In the genomic region with DNA sequence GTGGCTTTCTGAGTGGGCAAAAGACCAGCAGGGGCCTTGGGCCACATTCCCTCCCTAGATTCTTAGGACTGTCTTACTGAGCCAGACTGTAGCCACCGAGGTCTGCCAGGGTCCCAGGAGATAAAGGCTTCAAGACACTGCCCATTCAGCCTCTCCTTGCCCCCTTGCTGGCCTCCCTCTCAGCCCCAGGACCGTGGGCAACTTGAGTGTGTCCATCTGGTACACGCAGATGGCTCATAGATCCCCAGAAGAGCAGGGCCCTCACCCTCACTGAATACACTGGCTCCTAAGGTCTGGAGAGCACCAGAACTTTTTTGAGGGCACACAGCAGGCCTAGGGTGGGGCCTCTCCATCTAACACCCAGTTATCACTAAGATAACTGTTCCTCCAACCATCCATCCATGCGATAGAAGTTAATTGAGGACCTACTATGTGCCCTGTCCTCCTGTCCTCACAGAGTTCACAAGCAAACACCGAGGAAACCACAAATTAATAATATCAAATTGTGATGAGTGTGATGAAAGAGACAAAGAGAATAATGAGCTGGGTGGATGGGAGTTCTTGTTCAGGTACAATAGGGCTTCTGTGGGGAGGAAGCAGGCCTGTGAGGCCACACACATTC, we compare ENCODE assay signal across 14 cellular contexts. TPM values are rescaled to one million over a fixed set of nuclear protein-coding genes. Genes with fewer than 3 reads are reported as not detected.
DNase-seq lines count a peak whose midpoint lies in the region; ATAC-seq and TF ChIP-seq lines count a peak whose summit lies in the region.
"Had no signal": no experiment of that assay in that cellular context is flagged by ENCODE, and none has a peak within 500 bp of the region (broad histone marks: within the 10 kb centered on the region; RNA-seq: fewer than 3 reads in every experiment).

No MANE protein-coding gene starts in this region.

- no peak overlapping the region for H3K4me3 ChIP-seq in Caco-2 (ENCODE audit: low read depth, low read length)
- H3K4me3 ChIP-seq in ascending aorta = no peak overlapping the region
- no peak overlapping the region for H3K4me3 ChIP-seq in lower lobe of right lung
- H3K4me3 ChIP-seq in endodermal cell (ENCODE audit: low read length) = no peak overlapping the region
- no peak overlapping the region for H3K4me3 ChIP-seq in body of pancreas

- H3K27ac ChIP-seq in ascending aorta (peak overlapping the region; percentile 98 to 99), lower lobe of right lung (peak overlapping the region; percentile 70), endodermal cell (ENCODE audit: low read depth, low read length) (no peak overlapping the region), body of pancreas (peak overlapping the region in 1 of 4 donors; percentile 39)

- ATAC-seq in lower lobe of right lung (no peak), body of pancreas (no peak), GM21360 (IDR thresholded peaks at IDR 0.05; ENCODE audit: unreplicated experiment) (no peak), HG03378 (IDR thresholded peaks at IDR 0.05; ENCODE audit: unreplicated experiment) (no peak)
- ATAC-seq in stimulated activated naive B cell treated with anti-CD40 and anti-IgM and Interleukin-4, amounts not matched to agents 10 μg/mL and 1 μg/mL and 100 μg/mL, for 72 hours (replicated peaks) = no peak

- H3K4me1 ChIP-seq in Caco-2 (peaks cover 46% of the 10 kb centered on the region), ascending aorta (peaks cover 28 to 61% of the 10 kb centered on the region in 2 donors), lower lobe of right lung (peaks cover 35% of the 10 kb centered on the region), endodermal cell (ENCODE audit: control insufficient read depth, insufficient read depth, low read length) (no peaks in the 10 kb centered on the region), body of pancreas (no peaks in the 10 kb centered on the region)

- DNase-seq in Caco-2 = no peak
- no peak for DNase-seq in ascending aorta (ENCODE audit: low spot score in 2 of 2)
- no peak for DNase-seq in lower lobe of right lung
- no peak for DNase-seq in stimulated activated naive B cell treated with anti-CD40 and anti-IgM and Interleukin-4, amounts not matched to agents 10 μg/mL and 1 μg/mL and 100 μg/mL, for 72 hours
- DNase-seq in endodermal cell = no peak
- DNase-seq in body of pancreas = no peak
- DNase-seq: activated CD4-positive, alpha-beta memory T cell treated with anti-CD3 and anti-CD28 coated beads for 36 hours; activated effector memory CD4-positive, alpha-beta T cell treated with Interleukin-2 at 50 U/mL for 16 hours; natural killer cell; NCI-H1105; stimulated activated CD4-positive, alpha-beta T cell treated with anti-CD3 and anti-CD28 coated beads, Interleukin-15, amount 100 ng/mL, for 24 hours had no signal

- H3K9me3 ChIP-seq in Caco-2 = no peaks in the 10 kb centered on the region
- no peaks in the 10 kb centered on the region for H3K9me3 ChIP-seq in ascending aorta
- no peaks in the 10 kb centered on the region for H3K9me3 ChIP-seq in lower lobe of right lung
- H3K9me3 ChIP-seq in endodermal cell (ENCODE audit: control insufficient read depth, low read length) = no peaks in the 10 kb centered on the region
- no peaks in the 10 kb centered on the region for H3K9me3 ChIP-seq in body of pancreas

- TF ChIP-seq CTCF in Caco-2 (IDR thresholded peaks at IDR 0.05; ENCODE audit: insufficient read depth in 1 of 2, low read depth in 1 of 2, low read length in 1 of 2, severe bottlenecking in 1 of 2, unreplicated experiment in 1 of 2) (no peak), ascending aorta (IDR thresholded peaks at IDR 0.05) (no peak), lower lobe of right lung (IDR thresholded peaks at IDR 0.05) (no peak), endodermal cell (conservative IDR thresholded peaks at IDR 0.05) (no peak), body of pancreas (IDR thresholded peaks at IDR 0.05) (no peak)

- intact Hi-C loops in Caco-2 (cut with micrococcal nuclease; ENCODE audit: unreplicated experiment) (loop anchor here (1.0 to 2.0 kb wide), 6 partner anchors 15 to 190 kb away; no protein-coding TSS in a partner anchor), ascending aorta (cut with DNase I) (loop anchor here (1.0 to 2.0 kb wide), 4 partner anchors 16 to 58 kb away; no protein-coding TSS in a partner anchor), lower lobe of right lung (cut with DNase I) (no loop called here), body of pancreas (cut with DNase I) (loop anchor here (10.0 kb wide), 1 partner anchor 184 kb away; no protein-coding TSS in a partner anchor)

- no peak for TF ChIP-seq POLR2A in body of pancreas (IDR thresholded peaks at IDR 0.05)

- H3K36me3 ChIP-seq in Caco-2 (ENCODE audit: control insufficient read depth, insufficient read depth, low read length) (no peaks in the 10 kb centered on the region), ascending aorta (no peaks in the 10 kb centered on the region), lower lobe of right lung (no peaks in the 10 kb centered on the region), endodermal cell (ENCODE audit: control insufficient read depth, insufficient read depth, low read length) (no peaks in the 10 kb centered on the region), body of pancreas (replicated peaks in 1 of 2; ENCODE audit: insufficient read depth in 1 of 2, low read depth in 2 of 2) (no peaks in the 10 kb centered on the region)

- H3K27me3 ChIP-seq in Caco-2 (replicated peaks; ENCODE audit: control insufficient read depth, insufficient read depth, low read length) (no peaks in the 10 kb centered on the region), ascending aorta (no peaks in the 10 kb centered on the region), lower lobe of right lung (ENCODE audit: low read depth) (no peaks in the 10 kb centered on the region), endodermal cell (ENCODE audit: control insufficient read depth, insufficient read depth, low read length, poor library complexity, severe bottlenecking) (peaks cover 14% of the 10 kb centered on the region), body of pancreas (no peaks in the 10 kb centered on the region)

- H3K27me3 Mint-ChIP-seq in Caco-2 (ENCODE audit: insufficient read depth, unreplicated experiment) (no peaks in the 10 kb centered on the region), endodermal cell (ENCODE audit: insufficient read depth) (peaks cover 49% of the 10 kb centered on the region)
- peaks cover 4 to 23% of the 10 kb centered on the region in 2 donors for H3K27me3 Mint-ChIP-seq in stimulated activated naive B cell treated with anti-CD40 and anti-IgM and Interleukin-4, amounts not matched to agents 10 μg/mL and 1 μg/mL and 100 μg/mL, for 72 hours

- CTCF ChIA-PET in Caco-2 (lab: Charles Lee) = interaction anchor here (1.1 to 1.3 kb wide), 2 partner anchors 24 to 135 kb away, joined by 3 to 4 read pairs; no protein-coding TSS in a partner anchor

- H3K4me3 Mint-ChIP-seq in Caco-2 (ENCODE audit: unreplicated experiment) (no peak overlapping the region), endodermal cell (no peak overlapping the region)
- H3K4me3 Mint-ChIP-seq in stimulated activated naive B cell treated with anti-CD40 and anti-IgM and Interleukin-4, amounts not matched to agents 10 μg/mL and 1 μg/mL and 100 μg/mL, for 72 hours = no peak overlapping the region
- H3K4me3 Mint-ChIP-seq: activated CD4-positive, alpha-beta memory T cell treated with anti-CD3 and anti-CD28 coated beads for 36 hours; natural killer cell had no signal

- peaks cover 15% of the 10 kb centered on the region for H3K36me3 Mint-ChIP-seq in Caco-2 (ENCODE audit: insufficient read depth, unreplicated experiment)
- H3K36me3 Mint-ChIP-seq in stimulated activated naive B cell treated with anti-CD40 and anti-IgM and Interleukin-4, amounts not matched to agents 10 μg/mL and 1 μg/mL and 100 μg/mL, for 72 hours = no peaks in the 10 kb centered on the region
- no peaks in the 10 kb centered on the region for H3K36me3 Mint-ChIP-seq in endodermal cell (ENCODE audit: low read depth)
- H3K36me3 Mint-ChIP-seq: activated CD4-positive, alpha-beta memory T cell treated with anti-CD3 and anti-CD28 coated beads for 36 hours; natural killer cell had no signal

- 87 to 100% methylated on average over 2 to 5 of the region's 5 CpGs for WGBS in endodermal cell (ENCODE audit: insufficient coverage in 1 of 2, insufficient read length in 1 of 2), 2 experiments
- WGBS in body of pancreas, 2 donors = 57 to 59% methylated on average over 4 to 5 of the region's 5 CpGs

- H3K9ac ChIP-seq in endodermal cell (ENCODE audit: extremely low read depth, low read length, poor library complexity, severe bottlenecking) = no peak overlapping the region

- H3K4me1 Mint-ChIP-seq in Caco-2 (ENCODE audit: low read depth, unreplicated experiment) = peaks cover 43% of the 10 kb centered on the region
- H3K4me1 Mint-ChIP-seq in stimulated activated naive B cell treated with anti-CD40 and anti-IgM and Interleukin-4, amounts not matched to agents 10 μg/mL and 1 μg/mL and 100 μg/mL, for 72 hours = peaks cover 19 to 43% of the 10 kb centered on the region in 2 donors
- H3K4me1 Mint-ChIP-seq in endodermal cell = peaks cover 23% of the 10 kb centered on the region

- H3K27ac Mint-ChIP-seq in Caco-2 (ENCODE audit: unreplicated experiment) (peak overlapping the region; percentile 95), endodermal cell (no peak overlapping the region)
- peak overlapping the region; percentile 31 for H3K27ac Mint-ChIP-seq in stimulated activated naive B cell treated with anti-CD40 and anti-IgM and Interleukin-4, amounts not matched to agents 10 μg/mL and 1 μg/mL and 100 μg/mL, for 72 hours
- H3K27ac Mint-ChIP-seq: activated CD4-positive, alpha-beta memory T cell treated with anti-CD3 and anti-CD28 coated beads for 36 hours; natural killer cell had no signal

- no peaks in the 10 kb centered on the region for H3K9me3 Mint-ChIP-seq in Caco-2 (ENCODE audit: unreplicated experiment)
- no peaks in the 10 kb centered on the region for H3K9me3 Mint-ChIP-seq in stimulated activated naive B cell treated with anti-CD40 and anti-IgM and Interleukin-4, amounts not matched to agents 10 μg/mL and 1 μg/mL and 100 μg/mL, for 72 hours
- no peaks in the 10 kb centered on the region for H3K9me3 Mint-ChIP-seq in endodermal cell
- H3K9me3 Mint-ChIP-seq: activated CD4-positive, alpha-beta memory T cell treated with anti-CD3 and anti-CD28 coated beads for 36 hours; natural killer cell had no signal

- no TSS peak for BruUV-seq in Caco-2 (replicated peaks; lab: Mats Ljungman, UMichigan)

- POLR2A ChIA-PET in Caco-2 (lab: Charles Lee) = no interaction called here

RNA-seq across cellular contexts. Expression of a gene that starts 4.9 kb away (rescaled TPM):
- 5.9 and 7.2 TPM in 2 replicates for total RNA-seq in Caco-2 (2022)
- total RNA-seq in ascending aorta = 341 TPM
- 89.3 TPM for total RNA-seq in lower lobe of right lung
- 1 to 10 TPM; 4.1 to 6.5 TPM for total RNA-seq in endodermal cell
- polyA plus RNA-seq in endodermal cell (2013, experiment 1 of 2) = 18.6 TPM
- polyA plus RNA-seq in endodermal cell (2013, experiment 2 of 2) = 22.1 TPM
- total RNA-seq in body of pancreas = 10 to 100 TPM; 24.1 to 34.2 TPM

RNA-seq across cellular contexts. Expression of a gene that starts 6.0 kb away (rescaled TPM):
- total RNA-seq in Caco-2 (2022) (0.29 and 0.65 TPM in 2 replicates), ascending aorta (not detected), lower lobe of right lung (not detected), endodermal cell (not detected), body of pancreas (not detected)
- polyA plus RNA-seq in endodermal cell (2013, experiment 1 of 2) = 0.28 TPM
- 0.33 TPM for polyA plus RNA-seq in endodermal cell (2013, experiment 2 of 2)
- total RNA-seq: activated CD4-positive, alpha-beta memory T cell treated with anti-CD3 and anti-CD28 coated beads for 36 hours; natural killer cell; NCI-H460 had no signal

RNA-seq across cellular contexts. Expression of a gene that starts 29.3 kb away (rescaled TPM):
- total RNA-seq in Caco-2 (2022) = not detected in 2 replicates
- not detected for total RNA-seq in ascending aorta
- total RNA-seq in lower lobe of right lung = not detected
- not detected for total RNA-seq in endodermal cell
- not detected for polyA plus RNA-seq in endodermal cell (2013, experiment 1 of 2)
- 0.08 TPM for polyA plus RNA-seq in endodermal cell (2013, experiment 2 of 2)
- total RNA-seq in body of pancreas = not detected
- total RNA-seq: activated CD4-positive, alpha-beta memory T cell treated with anti-CD3 and anti-CD28 coated beads for 36 hours; natural killer cell had no signal
